Comparison of ENCODE assay signal across 8 cellular contexts in genomic region chr4:688695-689497, GRCh38. TPM values are rescaled to one million over a fixed set of nuclear protein-coding genes. Genes with fewer than 3 reads are reported as not detected.
DNase-seq lines count a peak whose midpoint lies in the region; ATAC-seq and TF ChIP-seq lines count a peak whose summit lies in the region.

Gene SLC49A3, minus strand, starts transcription at chr4:689151. Its CDS starts 24 bp downstream, at chr4:689127.

- H3K4me3 Mint-ChIP-seq in memory B cell: peak within 1 kb of the TSS; percentile 29

- TF ChIP-seq CTCF in thoracic aorta (IDR thresholded peaks at IDR 0.05): no peak

- H3K4me1 Mint-ChIP-seq in memory B cell: peaks cover 2% of the 10 kb centered on the region

- H3K27me3 ChIP-seq in duodenal mucosa (ENCODE audit: control insufficient read depth in 1 of 2, insufficient read depth in 2 of 2, low read length in 2 of 2) (no peaks in the 10 kb centered on the region), thoracic aorta (replicated peaks; ENCODE audit: insufficient read depth) (no peaks in the 10 kb centered on the region)

- ATAC-seq in memory B cell (ENCODE audit: low read depth): peak; percentile 47
- peak; percentile 26 for ATAC-seq in thoracic aorta (ENCODE audit: insufficient number of reproducible peaks, low FRiP score, low read depth)
- no peak for ATAC-seq in GM18861 (IDR thresholded peaks at IDR 0.05; ENCODE audit: unreplicated experiment)

- no peaks in the 10 kb centered on the region for H3K36me3 ChIP-seq in duodenal mucosa (ENCODE audit: control insufficient read depth in 1 of 2, insufficient read depth in 2 of 2, low read length in 2 of 2)
- H3K36me3 ChIP-seq in thoracic aorta: no peaks in the 10 kb centered on the region

- H3K9me3 ChIP-seq in duodenal mucosa (ENCODE audit: control insufficient read depth in 1 of 2, low read length in 2 of 2) (no peaks in the 10 kb centered on the region), thoracic aorta (no peaks in the 10 kb centered on the region)

- H3K36me3 Mint-ChIP-seq in memory B cell: no peaks in the 10 kb centered on the region

- DNase-seq in NOMO-1 treated with DMSO at 0.1 percent for 48 hours (lab: John Stamatoyannopoulos, UW; ENCODE audit: unreplicated experiment) (peak; percentile 41), NOMO-1 treated with dmso at 0.1 percent for 144 hours (lab: John Stamatoyannopoulos, UW; ENCODE audit: unreplicated experiment) (no peak), memory B cell (ENCODE audit: low spot score in 2 of 2) (no peak), thoracic aorta (ENCODE audit: low spot score) (no peak), NCI-H2029 (lab: John Stamatoyannopoulos, UW) (no peak), occipital lobe (lab: John Stamatoyannopoulos, UW) (no peak)

- no peak within 1 kb of the TSS for H3K27ac Mint-ChIP-seq in memory B cell

- no peaks in the 10 kb centered on the region for H3K9me3 Mint-ChIP-seq in memory B cell

- peak within 1 kb of the TSS; percentile 58 to 60 for H3K9ac ChIP-seq in duodenal mucosa (ENCODE audit: low read depth in 1 of 2, low read length in 2 of 2)

- H3K4me3 ChIP-seq in duodenal mucosa (ENCODE audit: low read depth in 1 of 2, low read length in 2 of 2) (peak within 1 kb of the TSS; percentile 58 to 64), thoracic aorta (peak within 1 kb of the TSS; percentile 75)

- H3K4me1 ChIP-seq in duodenal mucosa (ENCODE audit: control insufficient read depth in 1 of 2, insufficient read depth in 2 of 2, low read length in 2 of 2) (peaks cover 35 to 38% of the 10 kb centered on the region in 2 donors), thoracic aorta (ENCODE audit: control insufficient read depth in 1 of 2, low read depth in 2 of 2) (peaks cover 7 to 22% of the 10 kb centered on the region in 2 donors)

- peak within 1 kb of the TSS; percentile 42 for H3K27ac ChIP-seq in duodenal mucosa (ENCODE audit: low read depth, low read length)
- peak within 1 kb of the TSS; percentile 53 to 72 for H3K27ac ChIP-seq in thoracic aorta

- peaks cover 9% of the 10 kb centered on the region for H3K27me3 Mint-ChIP-seq in memory B cell

RNA-seq across cellular contexts. Expression of gene SLC49A3, which starts in this region (rescaled TPM):
- total RNA-seq in thoracic aorta (10 to 100 TPM in 1 of 2 donors, 1 to 10 TPM in 1; 9.1 to 26.0 TPM), occipital lobe (0.62 TPM)
